25 cellular contexts compared by ENCODE assay signal in the genomic region with DNA sequence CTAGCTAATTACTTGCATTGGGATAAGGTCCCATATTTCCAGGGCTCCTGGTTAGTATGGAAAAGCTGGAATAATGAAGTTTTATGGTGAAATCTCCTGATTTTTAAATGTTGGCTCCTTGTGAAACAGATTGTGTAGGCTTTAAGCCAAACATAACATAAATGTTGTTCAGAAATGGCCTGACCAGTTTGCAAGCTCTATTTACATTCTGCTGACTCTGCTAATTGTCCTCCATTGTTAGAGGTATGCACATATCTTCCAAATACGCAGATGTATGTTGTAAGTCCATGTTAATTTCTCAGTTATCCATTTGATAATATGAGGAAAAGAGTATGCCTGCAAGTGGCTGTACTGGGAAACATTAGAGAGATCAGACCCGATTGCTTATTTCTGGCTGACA. TPM values are rescaled to one million over a fixed set of nuclear protein-coding genes. Genes with fewer than 3 reads are reported as not detected.
DNase-seq lines count a peak whose midpoint lies in the region; ATAC-seq, FAIRE-seq and TF ChIP-seq lines count a peak whose summit lies in the region.
"Had no signal": no experiment of that assay in that cellular context is flagged by ENCODE, and none has a peak within 500 bp of the region (broad histone marks: within the 10 kb centered on the region; RNA-seq: fewer than 3 reads in every experiment).

No MANE protein-coding gene starts in this region.

- H3K79me2 ChIP-seq in HepG2 (ENCODE audit: insufficient read depth, low read length): no peaks in the 10 kb centered on the region
- no peaks in the 10 kb centered on the region for H3K79me2 ChIP-seq in SU-DHL-6 (ENCODE audit: insufficient read depth, low read length)
- H3K79me2 ChIP-seq in H1 (ENCODE audit: control insufficient read depth in 1 of 2, insufficient read depth in 2 of 2, low read length in 2 of 2): no peaks in the 10 kb centered on the region

- H3K9me3 ChIP-seq in HepG2 (ENCODE audit: low read length): no peaks in the 10 kb centered on the region
- H3K9me3 ChIP-seq in right lobe of liver: no peaks in the 10 kb centered on the region
- no peaks in the 10 kb centered on the region for H3K9me3 ChIP-seq in SU-DHL-6 (ENCODE audit: insufficient read depth, low read length)
- no peaks in the 10 kb centered on the region for H3K9me3 ChIP-seq in H1 (ENCODE audit: insufficient read depth in 2 of 2, low read depth in 1 of 2, low read length in 1 of 2)
- H3K9me3 ChIP-seq: BE2C; BLaER1 treated with 17β-estradiol and CSF1 and Interleukin-3, amounts not matched to agents 10 nM and 100 nM had no signal

- H3K23ac ChIP-seq in H1 (ENCODE audit: insufficient read length): no peak overlapping the region

- no peak overlapping the region for H2BK5ac ChIP-seq in H1 (ENCODE audit: low read depth, low read length)

- H3K27me3 ChIP-seq in HepG2 (ENCODE audit: control insufficient read depth in 1 of 2, insufficient read depth in 2 of 2, low read length in 2 of 2): no peaks in the 10 kb centered on the region
- H3K27me3 ChIP-seq in right lobe of liver: no peaks in the 10 kb centered on the region
- H3K27me3 ChIP-seq in SU-DHL-6 (ENCODE audit: low read length): no peaks in the 10 kb centered on the region
- H3K27me3 ChIP-seq in H1 (replicated peaks in 1 of 4; ENCODE audit: control insufficient read depth in 3 of 4, extremely low read depth in 1 of 4, insufficient read depth in 3 of 4, low read length in 3 of 4): no peaks in the 10 kb centered on the region; a peak in 1 of 7 replicates
- H3K27me3 ChIP-seq: BE2C; BLaER1 treated with 17β-estradiol and CSF1 and Interleukin-3, amounts not matched to agents 10 nM and 100 nM had no signal

- H3K23me2 ChIP-seq in H1 (ENCODE audit: low read depth, low read length): no peaks in the 10 kb centered on the region

- no peak for TF ChIP-seq POLR2A in HepG2 (IDR thresholded peaks at IDR 0.05; ENCODE audit: insufficient read depth in 1 of 2, low read depth in 2 of 2, low read length in 2 of 2)
- TF ChIP-seq POLR2A in right lobe of liver (IDR thresholded peaks at IDR 0.05): no peak
- no peak for TF ChIP-seq POLR2A in H1 (IDR thresholded peaks at IDR 0.05; ENCODE audit: control extremely low read depth in 1 of 2, low read depth in 2 of 2, low read length in 2 of 2)

- no peaks in the 10 kb centered on the region for H3K9me2 ChIP-seq in SU-DHL-6 (replicated peaks; ENCODE audit: insufficient read depth, low read length)

- no peak overlapping the region for H4K91ac ChIP-seq in H1 (replicated peaks; ENCODE audit: insufficient read length, low read length)

- H2BK20ac ChIP-seq in H1 (ENCODE audit: low read length): no peak overlapping the region

- H4K20me1 ChIP-seq in HepG2 (ENCODE audit: insufficient read depth, low read length) (no peaks in the 10 kb centered on the region), SU-DHL-6 (ENCODE audit: low read depth, low read length) (no peaks in the 10 kb centered on the region), H1 (replicated peaks in 1 of 2; ENCODE audit: control insufficient read depth in 1 of 2, insufficient read depth in 2 of 2, low read length in 2 of 2) (no peaks in the 10 kb centered on the region)
- H4K20me1 ChIP-seq: BLaER1 treated with 17β-estradiol and CSF1 and Interleukin-3, amounts not matched to agents 10 nM and 100 nM had no signal

- intact Hi-C loops in HepG2 (cut with micrococcal nuclease; ENCODE audit: unreplicated experiment) (no loop called here), right lobe of liver (cut with DNase I) (no loop called here)

- no peak overlapping the region for H3K18ac ChIP-seq in H1 (ENCODE audit: extremely low read depth, low read length)

- TF ChIP-seq CTCF in HepG2 (CRISPR knock-in tag; IDR thresholded peaks at IDR 0.05) (no peak), right lobe of liver (IDR thresholded peaks at IDR 0.05) (no peak), SU-DHL-6 (IDR thresholded peaks at IDR 0.05; ENCODE audit: insufficient read depth, low read length, poor library complexity, severe bottlenecking) (no peak), H1 (IDR thresholded peaks at IDR 0.05; ENCODE audit: control extremely low read depth in 1 of 3, insufficient read depth in 1 of 3, low read depth in 1 of 3, low read length in 3 of 3) (no peak)

- in situ Hi-C loops in HepG2 (cut with HindIII; ENCODE audit: extremely low pct_ligation_motif_present, low pct_unique_long_range_greater_than_20kb): no loop called here

- TF ChIP-seq RAD21 in HepG2 (CRISPR knock-in tag; IDR thresholded peaks at IDR 0.05): no peak
- TF ChIP-seq RAD21 in H1 (IDR thresholded peaks at IDR 0.05 in 1 of 2, conservative IDR thresholded peaks at IDR 0.05 in 1 of 2; ENCODE audit: low read depth in 2 of 2, low read length in 2 of 2): no peak

- no peaks in the 10 kb centered on the region for H3K79me1 ChIP-seq in H1 (ENCODE audit: low read depth, low read length)

- no peak overlapping the region for H4K5ac ChIP-seq in H1 (ENCODE audit: insufficient read length, low read depth, low read length)

- 0% methylated on average over 2 of the region's 2 CpGs for WGBS in HepG2 (ENCODE audit: low lambda C conversion rate)
- WGBS in right lobe of liver (ENCODE audit: insufficient coverage, low coverage, low lambda C conversion rate, missing lambda C conversion rate): 51% methylated on average over 2 of the region's 2 CpGs
- WGBS in H1 (ENCODE audit: extremely low coverage in 1 of 2, insufficient coverage in 1 of 2, insufficient read length in 1 of 2, insufficient replicate concordance in 2 of 2, low coverage in 1 of 2, low lambda C conversion rate in 2 of 2, missing lambda C conversion rate in 1 of 2), 2 experiments: 82% methylated on average over 2 of the region's 2 CpGs; no CpG with 5 or more reads in 1 of the 2 experiments

- no peak overlapping the region for H3K14ac ChIP-seq in H1 (ENCODE audit: insufficient read length)

- no TSS peak for BruUV-seq in HepG2 (replicated peaks; lab: Mats Ljungman, UMichigan)

- DNase-seq in HepG2 (ENCODE audit: low spot score) (no peak), right lobe of liver (no peak), H1 (ENCODE audit: low read depth in 1 of 2, low spot score in 2 of 2) (no peak), NCI-H1436 treated with DMSO at 0.1 percent for 48 hours (lab: John Stamatoyannopoulos, UW) (no peak), cerebellar cortex (ENCODE audit: low spot score) (no peak)
- DNase-seq: ACHN; AML-193; BE2C; CD4-positive, alpha-beta T cell; CD8-positive, alpha-beta memory T cell; DMS 273 treated with DMSO at 0.1 percent for 48 hours; DMS79; EL; GDM1; GOT3; H7; HCEC 1CT had no signal

- no peak for ATAC-seq in HepG2
- no peak for ATAC-seq in right lobe of liver
- no peak for ATAC-seq in GM19035 (IDR thresholded peaks at IDR 0.05; ENCODE audit: unreplicated experiment)

- POLR2A ChIA-PET in HepG2 (lab: Yijun Ruan, JAX) (no interaction called here), H1 (lab: Charles Lee; ENCODE audit: partially characterized antibody) (no interaction called here)

- no peak overlapping the region for H3K4ac ChIP-seq in H1 (replicated peaks; ENCODE audit: insufficient read length, low read depth, low read length)

- H3K27ac ChIP-seq in HepG2 (ENCODE audit: extremely low read length, insufficient read depth, low read length): no peak overlapping the region
- H3K27ac ChIP-seq in right lobe of liver: no peak overlapping the region
- no peak overlapping the region for H3K27ac ChIP-seq in SU-DHL-6 (ENCODE audit: low read depth, low read length)
- H3K27ac ChIP-seq in H1 (ENCODE audit: low read depth, low read length): no peak overlapping the region
- H3K27ac ChIP-seq: 22Rv1 had no signal

- H2AK5ac ChIP-seq in H1 (ENCODE audit: low read depth, low read length): no peak overlapping the region

- CTCF ChIA-PET in HepG2 (lab: Yijun Ruan, JAX; ENCODE audit: low intra/inter-chr PET ratio, low total read pairs): no interaction called here
- CTCF ChIA-PET in H1 (lab: Charles Lee; ENCODE audit: partially characterized antibody): interaction anchor here (0.5 to 2.6 kb wide), 8 partner anchors 9 to 1222 kb away, joined by 3 to 12 read pairs (median 5); no protein-coding TSS in a partner anchor

- H2BK15ac ChIP-seq in H1 (ENCODE audit: low read length): no peak overlapping the region

- TF ChIP-seq EP300 in HepG2 (IDR thresholded peaks at IDR 0.05; ENCODE audit: low read depth in 2 of 2, low read length in 2 of 2): no peak
- no peak for TF ChIP-seq EP300 in HepG2 (CRISPR knock-in tag; IDR thresholded peaks at IDR 0.05; ENCODE audit: borderline replicate concordance)
- no peak for TF ChIP-seq EP300 in H1 (IDR thresholded peaks at IDR 0.05; ENCODE audit: borderline replicate concordance in 1 of 2, low read depth in 2 of 2, low read length in 2 of 2)

- H3K4me2 ChIP-seq in HepG2 (ENCODE audit: low read depth, low read length) (no peak overlapping the region), SU-DHL-6 (ENCODE audit: low read depth, low read length, poor library complexity, severe bottlenecking) (no peak overlapping the region), H1 (ENCODE audit: insufficient read depth in 1 of 2, low read depth in 2 of 2, low read length in 2 of 2) (no peak overlapping the region)

- H3F3A ChIP-seq in SU-DHL-6 (ENCODE audit: insufficient read depth): no peaks in the 10 kb centered on the region

- H3K36me3 ChIP-seq in HepG2 (replicated peaks in 1 of 2; ENCODE audit: control insufficient read depth in 1 of 2, insufficient read depth in 2 of 2, low read length in 2 of 2): no peaks in the 10 kb centered on the region
- H3K36me3 ChIP-seq in right lobe of liver: no peaks in the 10 kb centered on the region
- no peaks in the 10 kb centered on the region for H3K36me3 ChIP-seq in SU-DHL-6 (ENCODE audit: low read length)
- H3K36me3 ChIP-seq in H1 (ENCODE audit: control insufficient read depth in 2 of 4, insufficient read depth in 4 of 4, low read length in 3 of 4): no peaks in the 10 kb centered on the region
- H3K36me3 ChIP-seq: BE2C; BLaER1 treated with 17β-estradiol and CSF1 and Interleukin-3, amounts not matched to agents 10 nM and 100 nM had no signal

- H3K56ac ChIP-seq in H1 (replicated peaks; ENCODE audit: insufficient read length, low read depth, low read length): no peak overlapping the region

- no peak overlapping the region for H3K4me3 ChIP-seq in HepG2 (replicated peaks in 1 of 3; ENCODE audit: insufficient read depth in 1 of 3, low read depth in 2 of 3, low read length in 3 of 3)
- no peak overlapping the region for H3K4me3 ChIP-seq in right lobe of liver
- no peak overlapping the region for H3K4me3 ChIP-seq in SU-DHL-6 (ENCODE audit: insufficient read depth, low read length, poor library complexity, severe bottlenecking)
- no peak overlapping the region for H3K4me3 ChIP-seq in H1 (ENCODE audit: extremely low read depth in 1 of 4, insufficient read depth in 2 of 4, low read depth in 3 of 4, low read length in 4 of 4)
- H3K4me3 ChIP-seq: BLaER1 treated with 17β-estradiol and CSF1 and Interleukin-3, amounts not matched to agents 10 nM and 100 nM had no signal

- no peaks in the 10 kb centered on the region for H3K4me1 ChIP-seq in HepG2 (ENCODE audit: insufficient read depth, low read length)
- H3K4me1 ChIP-seq in right lobe of liver: no peaks in the 10 kb centered on the region
- no peaks in the 10 kb centered on the region for H3K4me1 ChIP-seq in H1 (replicated peaks in 1 of 4; ENCODE audit: control insufficient read depth in 3 of 4, insufficient read depth in 4 of 4, low read length in 3 of 4)
- H3K4me1 ChIP-seq: BE2C had no signal

- H4K8ac ChIP-seq in H1 (ENCODE audit: extremely low read depth, insufficient read depth, low read length): no peak overlapping the region

- H2BK120ac ChIP-seq in H1 (replicated peaks; ENCODE audit: low read depth, low read length): no peak overlapping the region

- FAIRE-seq in HepG2 (lab: Jason Lieb, UNC) (no peak), H1 (lab: Jason Lieb, UNC) (no peak)
- FAIRE-seq: A204.1, D721Med, GM12891, GM18507 had no signal

- H2AFZ ChIP-seq in HepG2 (ENCODE audit: low read length): no peak overlapping the region
- peak overlapping the region; percentile 73 for H2AFZ ChIP-seq in SU-DHL-6 (ENCODE audit: low read depth, low read length, severe bottlenecking)
- no peak overlapping the region for H2AFZ ChIP-seq in H1 (ENCODE audit: low read length)

- no peak overlapping the region for H3K9ac ChIP-seq in HepG2 (ENCODE audit: insufficient read depth, low read depth, low read length)
- H3K9ac ChIP-seq in SU-DHL-6 (ENCODE audit: low read length): no peak overlapping the region
- no peak overlapping the region for H3K9ac ChIP-seq in H1 (replicated peaks in 1 of 4; ENCODE audit: extremely low read depth in 1 of 4, low read depth in 3 of 4, low read length in 3 of 4)
- H3K9ac ChIP-seq: BLaER1 treated with 17β-estradiol and CSF1 and Interleukin-3, amounts not matched to agents 10 nM and 100 nM had no signal

- no peak overlapping the region for H2BK12ac ChIP-seq in H1 (ENCODE audit: low read depth, low read length)

RNA-seq across cellular contexts. Expression of a gene that starts 11.9 kb away (rescaled TPM):
- total RNA-seq in HepG2 (2016; rRNA removed; fragmentation: Illumina TruSeq; extraction: Trizol) (not detected in 2 replicates), right lobe of liver (under 1 TPM in 5 of 6 experiments, not detected in 1; 0.12 to 0.49 (median 0.18) TPM)
- not detected in 2 replicates for total RNA-seq in HepG2 (2016; cell fraction: cytosol; rRNA removed; fragmentation: Illumina TruSeq; extraction: Trizol; ENCODE audit: low read depth)
- not detected in 2 replicates for total RNA-seq in HepG2 (2016; cell fraction: insoluble cytoplasmic fraction; rRNA removed; fragmentation: Illumina TruSeq; extraction: Trizol)
- total RNA-seq in HepG2 (2016; cell fraction: membrane; rRNA removed; fragmentation: Illumina TruSeq; extraction: Trizol): not detected in 2 replicates
- not detected in 2 replicates for total RNA-seq in HepG2 (2016; cell fraction: nucleus; rRNA removed; fragmentation: Illumina TruSeq; extraction: Trizol)
- polyA plus RNA-seq in HepG2 (2011; rRNA removed) (not detected in 2 replicates), H1 (2011; rRNA removed) (1.4 TPM in 2 replicates)
- polyA plus RNA-seq in HepG2 (2011; cell fraction: cytosol; rRNA removed): not detected in 2 replicates
- not detected in 2 replicates for polyA plus RNA-seq in HepG2 (2011; cell fraction: nucleus; rRNA removed)
- polyA plus RNA-seq in HepG2 (2012): not detected in 2 replicates
- polyA plus RNA-seq in HepG2 (2016; cell fraction: cytosol; fragmentation: Illumina TruSeq; extraction: Trizol; ENCODE audit: low read depth): not detected in 2 replicates
- polyA plus RNA-seq in HepG2 (2016; cell fraction: insoluble cytoplasmic fraction; fragmentation: Illumina TruSeq; extraction: Trizol; ENCODE audit: low read depth): not detected in 2 replicates
- not detected in 2 replicates for polyA plus RNA-seq in HepG2 (2016; cell fraction: membrane; fragmentation: Illumina TruSeq; extraction: Trizol; ENCODE audit: low read depth)
- polyA plus RNA-seq in HepG2 (2016; cell fraction: nucleus; fragmentation: Illumina TruSeq; extraction: Trizol; ENCODE audit: insufficient read depth, low read depth): not detected in 2 replicates
- polyA minus RNA-seq in HepG2 (2011; rRNA and poly(A)+ RNA removed; ENCODE audit: low replicate concordance): 0.02 TPM in 1 of 2 replicates, not detected in the other
- not detected in 2 replicates for polyA minus RNA-seq in HepG2 (2011; cell fraction: cytosol; rRNA and poly(A)+ RNA removed)
- not detected in 2 replicates for polyA minus RNA-seq in HepG2 (2011; cell fraction: nucleus; rRNA and poly(A)+ RNA removed)
- total RNA-seq in H1 (2021; fragmentation: NEBNext Ultra II Directional; extraction: Animal tissue kit (Norgen Biotek cat#: 25700)): 3.3 and 3.4 TPM in 2 replicates
- 2.6 TPM for polyA plus RNA-seq in H1 (2011; cell fraction: cytosol; rRNA removed)
- polyA plus RNA-seq in H1 (2011; cell fraction: nucleus; rRNA removed): 3.8 TPM
- 1.8 to 3.4 TPM (median 2.5 TPM) in 4 replicates for polyA plus RNA-seq in H1 (2012, experiment 1 of 2)
- polyA plus RNA-seq in H1 (2012, experiment 2 of 2): 0.35 TPM
- polyA plus RNA-seq in H1 (2013, experiment 1 of 2): 2.3 TPM
- polyA plus RNA-seq in H1 (2013, experiment 2 of 2): 1.8 TPM
- polyA minus RNA-seq in H1 (2011; rRNA and poly(A)+ RNA removed): 2.9 and 10.0 TPM in 2 replicates
- 1.6 TPM for polyA minus RNA-seq in H1 (2011; cell fraction: cytosol; rRNA and poly(A)+ RNA removed)
- 7.5 TPM for polyA minus RNA-seq in H1 (2011; cell fraction: nucleus; rRNA and poly(A)+ RNA removed)
- polyA plus RNA-seq: CD8-positive, alpha-beta memory T cell had no signal
